Comparison of ENCODE assay signal across 24 cellular contexts in genomic region chr9:36750630-36751029, GRCh38.
"Had no signal": no experiment of that assay in that cellular context is flagged by ENCODE, and none has a peak within 500 bp of the region (broad histone marks: within the 10 kb centered on the region; RNA-seq: fewer than 3 reads in every experiment).

No MANE protein-coding gene starts in this region.

- DNase-seq: colonic mucosa; cortex of kidney; dermis blood vessel endothelial cell; dorsolateral prefrontal cortex; effector CD4-positive, alpha-beta T cell; effector CD8-positive, alpha-beta T cell; effector memory CD4-positive, alpha-beta T cell; effector memory CD8-positive, alpha-beta T cell; endodermal cell; erythroblast; esophagus squamous epithelium; foreskin fibroblast; foreskin keratinocyte; foreskin melanocyte; gastrocnemius medialis; glutamatergic neuron; head of caudate nucleus; heart left ventricle; heart right ventricle had no signal

- H3K4me3 ChIP-seq: colonic mucosa, coronary artery, dorsolateral prefrontal cortex, esophagus muscularis mucosa, esophagus squamous epithelium, gastrocnemius medialis, gastroesophageal sphincter, heart left ventricle, heart right ventricle had no signal

- H3K27ac ChIP-seq: colonic mucosa, coronary artery, dorsolateral prefrontal cortex, epithelial cell of prostate, esophagus muscularis mucosa, esophagus squamous epithelium, foreskin keratinocyte, gastrocnemius medialis, gastroesophageal sphincter, heart left ventricle, heart right ventricle had no signal

- H3K27me3 ChIP-seq: colonic mucosa had no signal

- ATAC-seq: effector memory CD8-positive, alpha-beta T cell; esophagus mucosa; foreskin keratinocyte; gastrocnemius medialis; gastroesophageal sphincter; heart left ventricle; heart right ventricle had no signal

- H3K36me3 ChIP-seq: colonic mucosa, esophagus muscularis mucosa, esophagus squamous epithelium, gastrocnemius medialis, gastroesophageal sphincter, heart left ventricle, heart right ventricle had no signal

- H3K4me1 ChIP-seq: colonic mucosa, esophagus muscularis mucosa, esophagus squamous epithelium, foreskin keratinocyte, gastrocnemius medialis, gastroesophageal sphincter, heart left ventricle, heart right ventricle had no signal

- H3K9me3 ChIP-seq: colonic mucosa, esophagus muscularis mucosa, esophagus squamous epithelium, gastrocnemius medialis, gastroesophageal sphincter, heart left ventricle, heart right ventricle had no signal
